1 cellular context compared by ENCODE assay signal in the genomic region with DNA sequence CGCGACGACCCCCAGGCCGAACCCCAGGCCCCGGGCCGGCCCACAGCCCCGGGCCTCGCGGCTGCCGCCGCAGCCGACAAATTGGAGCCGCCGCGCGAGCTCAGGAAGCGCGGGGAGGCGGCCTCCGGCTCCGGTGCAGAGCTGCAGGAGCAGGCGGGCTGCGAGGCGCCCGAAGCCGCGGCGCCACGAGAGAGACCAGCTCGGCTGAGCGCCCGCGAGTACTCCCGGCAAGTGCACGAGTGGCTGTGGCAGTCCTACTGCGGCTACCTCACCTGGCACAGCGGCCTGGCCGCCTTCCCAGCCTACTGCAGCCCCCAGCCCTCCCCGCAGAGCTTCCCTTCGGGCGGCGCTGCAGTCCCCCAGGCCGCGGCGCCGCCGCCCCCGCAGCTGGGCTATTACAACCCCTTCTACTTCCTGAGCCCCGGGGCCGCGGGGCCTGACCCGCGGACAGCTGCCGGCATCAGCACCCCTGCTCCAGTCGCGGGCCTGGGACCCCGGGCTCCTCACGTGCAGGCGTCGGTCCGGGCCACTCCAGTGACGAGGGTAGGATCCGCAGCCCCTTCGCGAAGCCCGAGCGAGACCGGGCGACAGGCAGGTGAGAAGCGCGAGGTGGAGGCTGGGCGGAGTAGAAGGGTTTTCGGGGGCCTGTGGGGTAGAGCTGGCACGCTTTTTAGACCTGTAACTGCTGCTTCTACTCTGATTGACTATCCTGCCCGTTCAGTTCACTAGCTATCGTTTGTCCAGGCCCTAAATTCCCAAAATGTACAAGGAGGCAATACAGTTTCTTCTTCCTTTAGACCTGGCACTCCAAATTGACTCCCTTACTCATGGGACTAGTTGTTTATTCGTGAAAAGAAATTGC.
TF ChIP-seq lines count a peak whose summit lies in the region.

No MANE protein-coding gene starts in this region.

TF ChIP-seq in K562, 482 proteins besides CTCF, POLR2A, EP300 and RAD21 (continued from another document and continues in another):
- TF ChIP-seq, protein P1, sequence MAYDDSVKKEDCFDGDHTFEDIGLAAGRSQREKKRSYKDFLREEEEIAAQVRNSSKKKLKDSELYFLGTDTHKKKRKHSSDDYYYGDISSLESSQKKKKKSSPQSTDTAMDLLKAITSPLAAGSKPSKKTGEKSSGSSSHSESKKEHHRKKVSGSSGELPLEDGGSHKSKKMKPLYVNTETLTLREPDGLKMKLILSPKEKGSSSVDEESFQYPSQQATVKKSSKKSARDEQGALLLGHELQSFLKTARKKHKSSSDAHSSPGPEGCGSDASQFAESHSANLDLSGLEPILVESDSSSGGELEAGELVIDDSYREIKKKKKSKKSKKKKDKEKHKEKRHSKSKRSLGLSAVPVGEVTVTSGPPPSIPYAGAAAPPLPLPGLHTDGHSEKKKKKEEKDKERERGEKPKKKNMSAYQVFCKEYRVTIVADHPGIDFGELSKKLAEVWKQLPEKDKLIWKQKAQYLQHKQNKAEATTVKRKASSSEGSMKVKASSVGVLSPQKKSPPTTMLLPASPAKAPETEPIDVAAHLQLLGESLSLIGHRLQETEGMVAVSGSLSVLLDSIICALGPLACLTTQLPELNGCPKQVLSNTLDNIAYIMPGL (CRISPR knock-in tag; IDR thresholded peaks at IDR 0.05) = peak; percentile 82; the same call in 1 of the 2 replicates
- TF ChIP-seq CAMTA2 (CRISPR knock-in tag; conservative IDR thresholded peaks at IDR 0.05) = no peak
- TF ChIP-seq, protein P2, sequence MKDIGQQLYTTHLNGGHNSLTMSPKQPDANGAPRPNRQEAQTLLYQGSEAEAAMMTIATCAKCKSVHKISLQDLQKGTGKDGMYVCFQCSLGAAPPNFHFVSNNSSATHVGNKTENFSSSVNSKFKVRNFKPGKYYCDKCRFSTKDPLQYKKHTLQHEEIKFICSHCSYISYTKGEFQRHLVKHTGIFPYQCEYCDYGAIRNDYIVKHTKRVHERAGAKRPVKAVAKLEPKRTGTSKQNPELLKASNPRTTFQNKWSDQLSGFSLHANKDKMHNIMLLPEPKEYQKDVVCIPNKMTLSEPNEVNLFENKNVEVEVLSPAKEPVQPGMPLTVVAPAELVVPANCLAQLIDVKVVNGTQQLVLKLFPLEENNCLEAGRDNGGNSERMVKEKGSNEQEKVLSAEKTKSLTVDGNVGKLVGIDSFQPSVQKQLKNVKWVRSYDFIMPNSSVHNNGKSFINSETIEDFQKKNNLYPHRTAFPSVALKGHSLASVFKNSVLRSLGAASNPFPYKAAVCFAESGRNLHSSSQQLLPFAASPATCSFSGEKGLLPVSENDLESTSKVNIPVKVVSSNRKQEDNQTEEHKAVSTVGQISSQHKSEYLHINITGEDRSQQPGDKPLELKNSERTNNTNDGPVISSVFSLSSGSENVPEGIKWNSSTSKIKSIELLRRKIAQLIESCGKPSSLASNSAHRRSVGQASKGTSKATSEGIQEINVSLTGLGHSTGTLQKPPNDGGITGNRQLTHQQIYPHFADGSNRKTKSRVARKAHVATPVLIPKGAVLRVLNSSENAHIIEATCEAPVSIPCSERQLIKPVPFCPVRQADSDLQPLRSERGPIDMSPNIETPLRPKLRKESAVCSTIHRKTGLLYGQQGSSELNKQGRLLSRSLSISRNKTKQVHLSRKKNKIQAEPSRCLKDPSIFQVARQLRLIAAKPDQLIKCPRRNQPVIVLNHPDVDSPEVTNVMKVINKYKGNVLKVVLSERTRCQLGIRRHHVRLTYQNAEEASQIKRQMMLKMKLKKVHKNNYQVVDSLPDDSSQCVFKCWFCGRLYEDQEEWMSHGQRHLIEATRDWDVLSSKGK (CRISPR knock-in tag; IDR thresholded peaks at IDR 0.05) = no peak
- no peak for TF ChIP-seq CBX5 (IDR thresholded peaks at IDR 0.05; ENCODE audit: borderline replicate concordance, low read depth)
- TF ChIP-seq ATF1 (CRISPR knock-in tag; IDR thresholded peaks at IDR 0.05) = no peak
- peak; percentile 76 for TF ChIP-seq ATF1 (tag; IDR thresholded peaks at IDR 0.05)
- no peak for TF ChIP-seq DACH1 (IDR thresholded peaks at IDR 0.05; ENCODE audit: partially characterized antibody)
- TF ChIP-seq RBBP5 (IDR thresholded peaks at IDR 0.05; ENCODE audit: borderline replicate concordance, insufficient read depth, low read length, poor library complexity, severe bottlenecking) = peak; percentile 68
- TF ChIP-seq CSDE1 (IDR thresholded peaks at IDR 0.05) = no peak
- no peak for TF ChIP-seq TCF7 (IDR thresholded peaks at IDR 0.05; ENCODE audit: borderline replicate concordance)
- TF ChIP-seq TRIM28 (IDR thresholded peaks at IDR 0.05) = no peak
- no peak for TF ChIP-seq BDP1 (IDR thresholded peaks at IDR 0.05; ENCODE audit: insufficient read depth, insufficient read length)
- TF ChIP-seq HNRNPH1 (optimal IDR thresholded peaks at IDR 0.05; ENCODE audit: low read depth, low read length) = no peak
- no peak for TF ChIP-seq NCOR1 (IDR thresholded peaks at IDR 0.05)
- no peak for TF ChIP-seq ZSCAN29 (IDR thresholded peaks at IDR 0.05)
- TF ChIP-seq NUFIP1 (IDR thresholded peaks at IDR 0.05; ENCODE audit: partially characterized antibody) = no peak
- TF ChIP-seq ZNF311 (CRISPR knock-in tag; IDR thresholded peaks at IDR 0.05) = no peak
- peak; percentile 21 for TF ChIP-seq HNRNPK (IDR thresholded peaks at IDR 0.05; ENCODE audit: low read depth, low read length, poor library complexity, severe bottlenecking)
- TF ChIP-seq SOX6 (IDR thresholded peaks at IDR 0.05) = no peak
- no peak for TF ChIP-seq MTA2 (IDR thresholded peaks at IDR 0.05; ENCODE audit: low read depth)
- no peak for TF ChIP-seq ZNF282 (CRISPR knock-in tag; IDR thresholded peaks at IDR 0.05)
- TF ChIP-seq ETV5 (CRISPR knock-in tag; IDR thresholded peaks at IDR 0.05; ENCODE audit: low read depth) = 0 out of 2 replicates have a peak, but pooled peaks have one; percentile 55
- TF ChIP-seq ZNF695 (CRISPR knock-in tag; IDR thresholded peaks at IDR 0.05) = no peak
- TF ChIP-seq, protein P3, sequence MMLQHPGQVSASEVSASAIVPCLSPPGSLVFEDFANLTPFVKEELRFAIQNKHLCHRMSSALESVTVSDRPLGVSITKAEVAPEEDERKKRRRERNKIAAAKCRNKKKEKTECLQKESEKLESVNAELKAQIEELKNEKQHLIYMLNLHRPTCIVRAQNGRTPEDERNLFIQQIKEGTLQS (IDR thresholded peaks at IDR 0.05) = no peak
- TF ChIP-seq, protein P3 (CRISPR knock-in tag; conservative IDR thresholded peaks at IDR 0.05) = peak; percentile 69; the same call in 1 of the 2 replicates
- TF ChIP-seq, protein P4, sequence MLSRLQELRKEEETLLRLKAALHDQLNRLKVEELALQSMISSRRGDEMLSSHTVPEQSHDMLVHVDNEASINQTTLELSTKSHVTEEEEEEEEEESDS (CRISPR knock-in tag; IDR thresholded peaks at IDR 0.05) = no peak
- TF ChIP-seq LEF1 (IDR thresholded peaks at IDR 0.05) = no peak
- TF ChIP-seq, protein P5, sequence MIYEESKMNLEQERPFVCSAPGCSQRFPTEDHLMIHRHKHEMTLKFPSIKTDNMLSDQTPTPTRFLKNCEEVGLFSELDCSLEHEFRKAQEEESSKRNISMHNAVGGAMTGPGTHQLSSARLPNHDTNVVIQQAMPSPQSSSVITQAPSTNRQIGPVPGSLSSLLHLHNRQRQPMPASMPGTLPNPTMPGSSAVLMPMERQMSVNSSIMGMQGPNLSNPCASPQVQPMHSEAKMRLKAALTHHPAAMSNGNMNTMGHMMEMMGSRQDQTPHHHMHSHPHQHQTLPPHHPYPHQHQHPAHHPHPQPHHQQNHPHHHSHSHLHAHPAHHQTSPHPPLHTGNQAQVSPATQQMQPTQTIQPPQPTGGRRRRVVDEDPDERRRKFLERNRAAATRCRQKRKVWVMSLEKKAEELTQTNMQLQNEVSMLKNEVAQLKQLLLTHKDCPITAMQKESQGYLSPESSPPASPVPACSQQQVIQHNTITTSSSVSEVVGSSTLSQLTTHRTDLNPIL (CRISPR knock-in tag; IDR thresholded peaks at IDR 0.05) = no peak
- no peak for TF ChIP-seq ZNF778 (CRISPR knock-in tag; IDR thresholded peaks at IDR 0.05)
- no peak for TF ChIP-seq COPS2 (conservative IDR thresholded peaks at IDR 0.05)
- TF ChIP-seq RB1 (IDR thresholded peaks at IDR 0.05; ENCODE audit: low read depth) = peak; percentile 10; the same call in 1 of the 2 replicates
- TF ChIP-seq CREM (IDR thresholded peaks at IDR 0.05; ENCODE audit: low read depth) = no peak
- TF ChIP-seq MCM5 (IDR thresholded peaks at IDR 0.05; ENCODE audit: low read depth) = no peak
- TF ChIP-seq, protein P6, sequence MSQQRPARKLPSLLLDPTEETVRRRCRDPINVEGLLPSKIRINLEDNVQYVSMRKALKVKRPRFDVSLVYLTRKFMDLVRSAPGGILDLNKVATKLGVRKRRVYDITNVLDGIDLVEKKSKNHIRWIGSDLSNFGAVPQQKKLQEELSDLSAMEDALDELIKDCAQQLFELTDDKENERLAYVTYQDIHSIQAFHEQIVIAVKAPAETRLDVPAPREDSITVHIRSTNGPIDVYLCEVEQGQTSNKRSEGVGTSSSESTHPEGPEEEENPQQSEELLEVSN (IDR thresholded peaks at IDR 0.05; ENCODE audit: borderline replicate concordance in 1 of 2, extremely low read depth in 1 of 2, insufficient read depth in 1 of 2, insufficient read length in 1 of 2, low read depth in 1 of 2, low read length in 1 of 2, poor library complexity in 1 of 2, severe bottlenecking in 1 of 2) = peak; percentile 41 to 76
- TF ChIP-seq ZNF586 (CRISPR knock-in tag; conservative IDR thresholded peaks at IDR 0.05) = no peak
- no peak for TF ChIP-seq ZNF224 (CRISPR knock-in tag; IDR thresholded peaks at IDR 0.05)
- TF ChIP-seq, protein P7, sequence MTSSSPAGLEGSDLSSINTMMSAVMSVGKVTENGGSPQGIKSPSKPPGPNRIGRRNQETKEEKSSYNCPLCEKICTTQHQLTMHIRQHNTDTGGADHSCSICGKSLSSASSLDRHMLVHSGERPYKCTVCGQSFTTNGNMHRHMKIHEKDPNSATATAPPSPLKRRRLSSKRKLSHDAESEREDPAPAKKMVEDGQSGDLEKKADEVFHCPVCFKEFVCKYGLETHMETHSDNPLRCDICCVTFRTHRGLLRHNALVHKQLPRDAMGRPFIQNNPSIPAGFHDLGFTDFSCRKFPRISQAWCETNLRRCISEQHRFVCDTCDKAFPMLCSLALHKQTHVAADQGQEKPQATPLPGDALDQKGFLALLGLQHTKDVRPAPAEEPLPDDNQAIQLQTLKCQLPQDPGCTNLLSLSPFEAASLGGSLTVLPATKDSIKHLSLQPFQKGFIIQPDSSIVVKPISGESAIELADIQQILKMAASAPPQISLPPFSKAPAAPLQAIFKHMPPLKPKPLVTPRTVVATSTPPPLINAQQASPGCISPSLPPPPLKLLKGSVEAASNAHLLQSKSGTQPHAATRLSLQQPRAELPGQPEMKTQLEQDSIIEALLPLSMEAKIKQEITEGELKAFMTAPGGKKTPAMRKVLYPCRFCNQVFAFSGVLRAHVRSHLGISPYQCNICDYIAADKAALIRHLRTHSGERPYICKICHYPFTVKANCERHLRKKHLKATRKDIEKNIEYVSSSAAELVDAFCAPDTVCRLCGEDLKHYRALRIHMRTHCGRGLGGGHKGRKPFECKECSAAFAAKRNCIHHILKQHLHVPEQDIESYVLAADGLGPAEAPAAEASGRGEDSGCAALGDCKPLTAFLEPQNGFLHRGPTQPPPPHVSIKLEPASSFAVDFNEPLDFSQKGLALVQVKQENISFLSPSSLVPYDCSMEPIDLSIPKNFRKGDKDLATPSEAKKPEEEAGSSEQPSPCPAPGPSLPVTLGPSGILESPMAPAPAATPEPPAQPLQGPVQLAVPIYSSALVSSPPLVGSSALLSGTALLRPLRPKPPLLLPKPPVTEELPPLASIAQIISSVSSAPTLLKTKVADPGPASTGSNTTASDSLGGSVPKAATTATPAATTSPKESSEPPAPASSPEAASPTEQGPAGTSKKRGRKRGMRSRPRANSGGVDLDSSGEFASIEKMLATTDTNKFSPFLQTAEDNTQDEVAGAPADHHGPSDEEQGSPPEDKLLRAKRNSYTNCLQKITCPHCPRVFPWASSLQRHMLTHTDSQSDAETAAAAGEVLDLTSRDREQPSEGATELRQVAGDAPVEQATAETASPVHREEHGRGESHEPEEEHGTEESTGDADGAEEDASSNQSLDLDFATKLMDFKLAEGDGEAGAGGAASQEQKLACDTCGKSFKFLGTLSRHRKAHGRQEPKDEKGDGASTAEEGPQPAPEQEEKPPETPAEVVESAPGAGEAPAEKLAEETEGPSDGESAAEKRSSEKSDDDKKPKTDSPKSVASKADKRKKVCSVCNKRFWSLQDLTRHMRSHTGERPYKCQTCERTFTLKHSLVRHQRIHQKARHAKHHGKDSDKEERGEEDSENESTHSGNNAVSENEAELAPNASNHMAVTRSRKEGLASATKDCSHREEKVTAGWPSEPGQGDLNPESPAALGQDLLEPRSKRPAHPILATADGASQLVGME (CRISPR knock-in tag; IDR thresholded peaks at IDR 0.05) = no peak
- TF ChIP-seq NFYB (IDR thresholded peaks at IDR 0.05; ENCODE audit: extremely low read depth, insufficient read length) = no peak
- TF ChIP-seq, protein P8, sequence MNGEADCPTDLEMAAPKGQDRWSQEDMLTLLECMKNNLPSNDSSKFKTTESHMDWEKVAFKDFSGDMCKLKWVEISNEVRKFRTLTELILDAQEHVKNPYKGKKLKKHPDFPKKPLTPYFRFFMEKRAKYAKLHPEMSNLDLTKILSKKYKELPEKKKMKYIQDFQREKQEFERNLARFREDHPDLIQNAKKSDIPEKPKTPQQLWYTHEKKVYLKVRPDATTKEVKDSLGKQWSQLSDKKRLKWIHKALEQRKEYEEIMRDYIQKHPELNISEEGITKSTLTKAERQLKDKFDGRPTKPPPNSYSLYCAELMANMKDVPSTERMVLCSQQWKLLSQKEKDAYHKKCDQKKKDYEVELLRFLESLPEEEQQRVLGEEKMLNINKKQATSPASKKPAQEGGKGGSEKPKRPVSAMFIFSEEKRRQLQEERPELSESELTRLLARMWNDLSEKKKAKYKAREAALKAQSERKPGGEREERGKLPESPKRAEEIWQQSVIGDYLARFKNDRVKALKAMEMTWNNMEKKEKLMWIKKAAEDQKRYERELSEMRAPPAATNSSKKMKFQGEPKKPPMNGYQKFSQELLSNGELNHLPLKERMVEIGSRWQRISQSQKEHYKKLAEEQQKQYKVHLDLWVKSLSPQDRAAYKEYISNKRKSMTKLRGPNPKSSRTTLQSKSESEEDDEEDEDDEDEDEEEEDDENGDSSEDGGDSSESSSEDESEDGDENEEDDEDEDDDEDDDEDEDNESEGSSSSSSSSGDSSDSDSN (IDR thresholded peaks at IDR 0.05; ENCODE audit: borderline replicate concordance in 1 of 2, low read depth in 2 of 2, low read length in 2 of 2) = peak; percentile 56 to 86; a peak in 2 of 4 replicates
- TF ChIP-seq KAT7 (CRISPR knock-in tag; IDR thresholded peaks at IDR 0.05; ENCODE audit: borderline replicate concordance) = no peak
- TF ChIP-seq MTF1 (CRISPR knock-in tag; IDR thresholded peaks at IDR 0.05; ENCODE audit: borderline replicate concordance) = no peak
